ENCODE assay signal across 8 cellular contexts in the genomic region with DNA sequence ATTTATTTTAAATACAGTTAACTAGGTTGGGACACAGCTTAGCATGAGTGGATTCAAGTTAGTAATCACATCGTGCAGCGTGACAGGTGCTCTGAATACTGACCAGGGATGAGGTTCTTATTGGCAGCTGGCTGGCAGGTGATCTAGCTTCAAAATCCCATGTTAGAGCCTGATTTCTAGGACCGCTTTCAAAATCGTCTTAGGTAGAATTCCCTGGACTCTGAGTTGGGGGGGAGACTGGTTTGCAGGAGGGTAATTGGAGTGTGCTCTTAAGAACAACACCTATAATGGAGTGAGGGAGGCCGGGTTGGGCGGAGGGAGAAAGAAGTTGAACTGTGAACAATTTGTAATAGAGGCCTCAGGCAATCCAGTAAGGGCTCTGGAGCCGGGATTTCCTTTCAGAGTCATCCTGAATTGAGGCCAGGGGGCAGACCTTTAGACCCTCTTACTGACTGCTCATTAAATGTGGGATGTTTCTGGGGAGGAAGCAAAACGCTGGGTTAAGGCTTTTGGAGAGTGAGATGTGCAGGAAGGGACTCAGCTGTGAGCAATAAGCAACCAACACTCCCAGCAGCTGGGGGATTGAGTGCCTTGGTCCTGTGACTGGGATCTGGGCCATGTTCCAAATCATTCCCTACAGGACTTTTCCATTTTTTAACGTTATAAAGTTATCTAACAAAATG. TPM values are rescaled to one million over a fixed set of nuclear protein-coding genes. Genes with fewer than 3 reads are reported as not detected.
DNase-seq lines count a peak whose midpoint lies in the region; ATAC-seq, FAIRE-seq and TF ChIP-seq lines count a peak whose summit lies in the region.

No MANE protein-coding gene starts in this region.

- H3K4me3 ChIP-seq in keratinocyte (ENCODE audit: control insufficient read depth in 2 of 3, extremely low read depth in 1 of 3, insufficient read depth in 2 of 3, low read depth in 1 of 3, low read length in 3 of 3) (peak overlapping the region in 1 of 3 experiments; percentile 52), transverse colon (peak overlapping the region in 2 of 4 donors; percentile 94 to 99), H7 (ENCODE audit: insufficient read depth, low read depth, low read length) (no peak overlapping the region)

- no peak for FAIRE-seq in keratinocyte (lab: Jason Lieb, UNC)

- POLR2A ChIA-PET in activated CD8-positive, alpha-beta T cell treated with anti-CD3 and anti-CD28 coated beads for 36 hours (lab: Charles Lee): interaction anchor here (0.7 to 1.6 kb wide), 4 partner anchors 10 to 1266 kb away, joined by 3 to 5 read pairs (median 4); a partner anchor contains a TSS

- in situ Hi-C loops in transverse colon (cut with MboI; ENCODE audit: low pct_ligation_motif_present in 1 of 4, low pct_unique_long_range_greater_than_20kb in 1 of 4, low sequenced_read_pairs in 3 of 4): loop anchor here in 3 of 4 donors (10.0 to 25.0 kb wide), 3 partner anchors 156 to 1268 kb away; a partner anchor contains a TSS

- no peaks in the 10 kb centered on the region for H3K9me1 ChIP-seq in keratinocyte (ENCODE audit: control insufficient read depth, extremely low read depth, insufficient read depth, low read length)

- peak overlapping the region; percentile 87 for H3K27ac Mint-ChIP-seq in activated naive CD4-positive, alpha-beta T cell treated with anti-CD3 and anti-CD28 coated beads, Interleukin-2, amount 10 ng/mL, durations not matched to agents 7 days and 5 days
- H3K27ac Mint-ChIP-seq in activated CD8-positive, alpha-beta T cell treated with anti-CD3 and anti-CD28 coated beads for 36 hours: peak overlapping the region; percentile 87

- peaks cover 3 to 15% of the 10 kb centered on the region in 2 experiments for H3K36me3 ChIP-seq in keratinocyte (ENCODE audit: control insufficient read depth in 2 of 2, extremely low read depth in 1 of 2, insufficient read depth in 2 of 2, low read length in 2 of 2)
- peaks cover 0 to 5% (median 0%) of the 10 kb centered on the region in 4 donors for H3K36me3 ChIP-seq in transverse colon
- H3K36me3 ChIP-seq in H7 (replicated peaks; ENCODE audit: control insufficient read depth, insufficient read depth, low read length): peaks cover 8% of the 10 kb centered on the region

- dilution Hi-C loops in keratinocyte (cut with MboI; ENCODE audit: extremely low pct_ligation_motif_present, low sequenced_read_pairs): no loop called here

- peaks cover 28% of the 10 kb centered on the region for H3K79me2 ChIP-seq in keratinocyte (ENCODE audit: control insufficient read depth, insufficient read depth, low read length)

- H3K9me3 Mint-ChIP-seq in activated naive CD4-positive, alpha-beta T cell treated with anti-CD3 and anti-CD28 coated beads, Interleukin-2, amount 10 ng/mL, durations not matched to agents 7 days and 5 days: no peaks in the 10 kb centered on the region
- no peaks in the 10 kb centered on the region for H3K9me3 Mint-ChIP-seq in activated CD8-positive, alpha-beta T cell treated with anti-CD3 and anti-CD28 coated beads for 36 hours

- H3K9ac ChIP-seq in keratinocyte (ENCODE audit: control insufficient read depth, extremely low read depth, insufficient read depth, low read length): peak overlapping the region; percentile 96

- TF ChIP-seq EP300 in transverse colon (IDR thresholded peaks at IDR 0.05; ENCODE audit: low read depth): no peak

- H3K27me3 ChIP-seq in keratinocyte (ENCODE audit: control insufficient read depth, extremely low read depth, insufficient read depth, low read length) (no peaks in the 10 kb centered on the region), transverse colon (no peaks in the 10 kb centered on the region), H7 (ENCODE audit: control insufficient read depth, insufficient read depth, low read length) (no peaks in the 10 kb centered on the region)

- H3K4me3 Mint-ChIP-seq in activated naive CD4-positive, alpha-beta T cell treated with anti-CD3 and anti-CD28 coated beads, Interleukin-2, amount 10 ng/mL, durations not matched to agents 7 days and 5 days: peak overlapping the region; percentile 92
- H3K4me3 Mint-ChIP-seq in activated CD8-positive, alpha-beta T cell treated with anti-CD3 and anti-CD28 coated beads for 36 hours: peak overlapping the region; percentile 90

- no peak for TF ChIP-seq POLR2A in transverse colon (IDR thresholded peaks at IDR 0.05)

- H3K4me2 ChIP-seq in keratinocyte (ENCODE audit: control insufficient read depth, extremely low read depth, insufficient read depth, low read depth, low read length): peak overlapping the region; percentile 61

- peaks cover 25% of the 10 kb centered on the region for H3K4me1 Mint-ChIP-seq in activated naive CD4-positive, alpha-beta T cell treated with anti-CD3 and anti-CD28 coated beads, Interleukin-2, amount 10 ng/mL, durations not matched to agents 7 days and 5 days
- peaks cover 18% of the 10 kb centered on the region for H3K4me1 Mint-ChIP-seq in activated CD8-positive, alpha-beta T cell treated with anti-CD3 and anti-CD28 coated beads for 36 hours (ENCODE audit: low read depth)

- H3K27ac ChIP-seq in keratinocyte (ENCODE audit: control insufficient read depth, insufficient read depth, low read length) (peak overlapping the region; percentile 93), transverse colon (peak overlapping the region; percentile 92 to 95 (median 94))

- no peaks in the 10 kb centered on the region for H3K27me3 Mint-ChIP-seq in activated naive CD4-positive, alpha-beta T cell treated with anti-CD3 and anti-CD28 coated beads, Interleukin-2, amount 10 ng/mL, durations not matched to agents 7 days and 5 days
- no peaks in the 10 kb centered on the region for H3K27me3 Mint-ChIP-seq in activated CD8-positive, alpha-beta T cell treated with anti-CD3 and anti-CD28 coated beads for 36 hours

- intact Hi-C loops in activated CD8-positive, alpha-beta T cell treated with anti-CD3 and anti-CD28 coated beads for 36 hours (cut with micrococcal nuclease): loop anchor here (2.0 to 10.0 kb wide), 3 partner anchors 161 to 1264 kb away; a partner anchor contains a TSS
- intact Hi-C loops in transverse colon (cut with DNase I; ENCODE audit: low total_unique reads) (loop anchor here (5.0 kb wide), 1 partner anchor 1266 kb away; a partner anchor contains a TSS), posterior vena cava (cut with DNase I) (loop anchor here in 1 of 2 donors (10.0 kb wide), 1 partner anchor 1268 kb away; a partner anchor contains a TSS)

- H4K20me1 ChIP-seq in keratinocyte (ENCODE audit: control insufficient read depth, extremely low read depth, insufficient read depth, low read length): no peaks in the 10 kb centered on the region

- no peak for DNase-seq in activated naive CD4-positive, alpha-beta T cell treated with anti-CD3 and anti-CD28 coated beads, Interleukin-2, amount 10 ng/mL, durations not matched to agents 7 days and 5 days
- no peak for DNase-seq in activated naive CD4-positive, alpha-beta T cell (lab: John Stamatoyannopoulos, UW)
- DNase-seq in activated CD8-positive, alpha-beta T cell treated with anti-CD3 and anti-CD28 coated beads for 36 hours: no peak
- no peak for DNase-seq in keratinocyte (ENCODE audit: low read depth, low spot score)
- no peak for DNase-seq in transverse colon
- DNase-seq in cerebellum (ENCODE audit: low spot score): no peak
- no peak for DNase-seq in H7
- no peak for DNase-seq in posterior vena cava (ENCODE audit: low spot score)

- peaks cover 13% of the 10 kb centered on the region for H3K36me3 Mint-ChIP-seq in activated naive CD4-positive, alpha-beta T cell treated with anti-CD3 and anti-CD28 coated beads, Interleukin-2, amount 10 ng/mL, durations not matched to agents 7 days and 5 days
- peaks cover 20% of the 10 kb centered on the region for H3K36me3 Mint-ChIP-seq in activated CD8-positive, alpha-beta T cell treated with anti-CD3 and anti-CD28 coated beads for 36 hours (ENCODE audit: low read depth)

- WGBS in transverse colon (ENCODE audit: low coverage in 1 of 2), 2 donors: 20 to 27% methylated on average over 1 to 9 of the region's 9 CpGs

- H2AFZ ChIP-seq in keratinocyte (ENCODE audit: control insufficient read depth, low read length): peak overlapping the region; percentile 56

- H3K9me3 ChIP-seq in keratinocyte (ENCODE audit: control insufficient read depth, low read depth, low read length) (no peaks in the 10 kb centered on the region), transverse colon (no peaks in the 10 kb centered on the region)

- CTCF ChIA-PET in activated naive CD4-positive, alpha-beta T cell treated with anti-CD3 and anti-CD28 coated beads, Interleukin-2, amount 10 ng/mL, durations not matched to agents 7 days and 5 days (lab: Charles Lee): interaction anchor here (0.6 to 4.5 kb wide), 20 partner anchors 10 to 1486 kb away, joined by 3 to 61 read pairs (median 4); a partner anchor contains a TSS
- CTCF ChIA-PET in activated CD8-positive, alpha-beta T cell treated with anti-CD3 and anti-CD28 coated beads for 36 hours (lab: Charles Lee): interaction anchor here (0.7 to 4.7 kb wide), 21 partner anchors 8 to 1485 kb away, joined by 3 to 67 read pairs (median 5); a partner anchor contains a TSS

- peaks cover 18% of the 10 kb centered on the region for H3K4me1 ChIP-seq in keratinocyte (ENCODE audit: control insufficient read depth, extremely low read depth, insufficient read depth, low read length)
- peaks cover 11 to 24% (median 18%) of the 10 kb centered on the region in 4 donors for H3K4me1 ChIP-seq in transverse colon

- ATAC-seq in activated CD8-positive, alpha-beta T cell treated with anti-CD3 and anti-CD28 coated beads for 36 hours: no peak

- TF ChIP-seq CTCF in activated CD8-positive, alpha-beta T cell treated with anti-CD3 and anti-CD28 coated beads for 36 hours (IDR thresholded peaks at IDR 0.05): no peak
- TF ChIP-seq CTCF in keratinocyte (optimal IDR thresholded peaks at IDR 0.05 in 1 of 3, IDR thresholded peaks at IDR 0.05 in 1 of 3, conservative IDR thresholded peaks at IDR 0.05 in 1 of 3; ENCODE audit: extremely low read depth in 1 of 3, insufficient read depth in 2 of 3, low read length in 3 of 3) (no peak), transverse colon (IDR thresholded peaks at IDR 0.05) (no peak)

RNA-seq across cellular contexts. Expression of a gene that starts 0.9 kb away (rescaled TPM):
- 10 to 100 TPM; 29.3 to 31.8 TPM for total RNA-seq in activated CD8-positive, alpha-beta T cell treated with anti-CD3 and anti-CD28 coated beads for 36 hours
- polyA plus RNA-seq in keratinocyte: 28.4 to 46.8 TPM (median 31.1 TPM) in 3 replicates
- polyA plus RNA-seq in keratinocyte (2011; ENCODE audit: low read depth): 19.2 TPM
- 17.3 and 37.0 TPM in 2 replicates for polyA plus RNA-seq in keratinocyte (2011; cell fraction: cytosol; rRNA removed)
- polyA plus RNA-seq in keratinocyte (2011; cell fraction: nucleus; rRNA removed): 26.0 and 29.1 TPM in 2 replicates
- polyA plus RNA-seq in keratinocyte (2012; ENCODE audit: low replicate concordance): 22.7 and 34.9 TPM in 2 replicates
- polyA minus RNA-seq in keratinocyte: 14.1 to 17.7 TPM (median 16.8 TPM) in 3 replicates
- 19.4 TPM for polyA minus RNA-seq in keratinocyte (2011; cell fraction: cytosol; rRNA and poly(A)+ RNA removed)
- polyA minus RNA-seq in keratinocyte (2011; cell fraction: nucleus; rRNA and poly(A)+ RNA removed): 19.8 and 24.0 TPM in 2 replicates
- total RNA-seq in transverse colon: 10 to 100 TPM in 2 of 4 donors, 1 to 10 TPM in 2; 1.5 to 19.9 (median 10.5) TPM
- total RNA-seq in cerebellum: 26.1 TPM
- total RNA-seq in H7 (2014; rRNA removed; shearing (Covaris generic)): 72.7 and 85.8 TPM in 2 replicates
- total RNA-seq in posterior vena cava: 10 to 100 TPM in 1 of 2 donors, 1 to 10 TPM in 1; 9.2 to 10.3 TPM
